Comparison of ENCODE assay signal across 8 cellular contexts in the genomic region with DNA sequence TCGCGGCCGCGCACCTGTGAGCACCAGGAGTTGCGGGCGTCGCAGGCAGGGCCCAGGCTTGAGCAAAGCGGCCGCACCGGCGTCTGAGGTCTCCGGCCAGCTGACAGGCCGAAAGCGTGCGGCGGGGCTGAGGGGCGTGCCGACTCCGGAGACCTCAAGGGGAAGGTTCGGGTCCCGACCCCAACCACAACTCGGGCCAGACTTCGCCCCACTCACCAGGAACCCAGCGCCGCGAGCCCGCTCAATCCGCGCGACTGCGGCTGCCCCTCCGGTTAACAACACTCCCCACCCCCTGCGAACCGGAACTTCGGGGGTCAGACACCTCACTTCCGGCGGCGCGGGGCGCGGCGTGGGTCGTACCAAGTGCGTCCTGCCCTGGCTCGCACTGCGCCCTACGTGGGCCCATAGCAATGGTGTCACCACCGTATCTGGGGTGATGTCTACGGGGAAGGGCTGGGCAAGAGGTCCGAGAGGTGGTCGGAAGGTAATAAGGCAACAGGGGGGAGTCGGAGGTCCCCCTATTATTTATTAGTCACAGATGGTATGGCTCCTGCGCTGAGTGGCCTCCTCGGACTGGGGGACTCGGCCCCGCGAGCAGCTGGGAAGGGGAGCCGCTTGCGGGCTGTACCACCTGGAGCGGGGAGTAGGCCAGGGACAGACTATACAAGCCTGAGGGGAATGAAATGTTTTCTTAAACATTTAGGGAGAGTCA. TPM values are rescaled to one million over a fixed set of nuclear protein-coding genes. Genes with fewer than 3 reads are reported as not detected.
DNase-seq lines count a peak whose midpoint lies in the region; ATAC-seq and TF ChIP-seq lines count a peak whose summit lies in the region.

Gene SYVN1, minus strand, starts transcription at position 280 of the 712 bp plus-strand sequence. CDS start 918 bp downstream, outside the sequence.

- peak within 1 kb of the TSS; percentile 97 to 99 (median 98) for H3K4me3 Mint-ChIP-seq in IgD-negative memory B cell
- H3K4me3 Mint-ChIP-seq in activated T-cell treated with anti-CD3 and anti-CD28 coated beads, Interleukin-2, amount 50 U/mL, for 24 hours: peak within 1 kb of the TSS; percentile 97

- no peaks in the 10 kb centered on the region for H3K9me3 Mint-ChIP-seq in IgD-negative memory B cell
- no peaks in the 10 kb centered on the region for H3K9me3 Mint-ChIP-seq in activated T-cell treated with anti-CD3 and anti-CD28 coated beads, Interleukin-2, amount 50 U/mL, for 24 hours

- H3K27ac Mint-ChIP-seq in IgD-negative memory B cell: peak within 1 kb of the TSS; percentile 99 to 100 (median 99)
- H3K27ac Mint-ChIP-seq in activated T-cell treated with anti-CD3 and anti-CD28 coated beads, Interleukin-2, amount 50 U/mL, for 24 hours: peak within 1 kb of the TSS; percentile 99

- ATAC-seq in GM21576 (IDR thresholded peaks at IDR 0.05; ENCODE audit: unreplicated experiment) (peak; percentile 44), esophagus mucosa (peak; percentile 83)

- no peaks in the 10 kb centered on the region for H3K27me3 Mint-ChIP-seq in IgD-negative memory B cell
- H3K27me3 Mint-ChIP-seq in activated T-cell treated with anti-CD3 and anti-CD28 coated beads, Interleukin-2, amount 50 U/mL, for 24 hours: no peaks in the 10 kb centered on the region

- H3K36me3 Mint-ChIP-seq in IgD-negative memory B cell: peaks cover 14% of the 10 kb centered on the region
- peaks cover 60% of the 10 kb centered on the region for H3K36me3 Mint-ChIP-seq in activated T-cell treated with anti-CD3 and anti-CD28 coated beads, Interleukin-2, amount 50 U/mL, for 24 hours (ENCODE audit: low read depth)

- H3K4me1 Mint-ChIP-seq in IgD-negative memory B cell: peaks cover 35 to 37% (median 37%) of the 10 kb centered on the region in 3 donors
- peaks cover 33% of the 10 kb centered on the region for H3K4me1 Mint-ChIP-seq in activated T-cell treated with anti-CD3 and anti-CD28 coated beads, Interleukin-2, amount 50 U/mL, for 24 hours (ENCODE audit: low read depth)

- DNase-seq in DMS 273 treated with DMSO at 0.1 percent for 48 hours (lab: John Stamatoyannopoulos, UW) (peak; percentile 63), myocyte (ENCODE audit: low read depth) (peak; percentile 93)
- DNase-seq in activated T-cell treated with anti-CD3 and anti-CD28 coated beads, Interleukin-2, amount 50 U/mL, for 24 hours: peak; percentile 97
- peak; percentile 82 for DNase-seq in stimulated activated CD8-positive, alpha-beta memory T cell treated with anti-CD3 and anti-CD28 coated beads, Interleukin-7, amount 100 ng/mL, for 48 hours (ENCODE audit: extremely low read depth in 1 of 2, low read depth in 1 of 2)

TF ChIP-seq in PFSK-1, 5 proteins besides CTCF, POLR2A, EP300 and RAD21:
- peak; percentile 87; the same call in 1 of the 2 replicates for TF ChIP-seq SIN3A (IDR thresholded peaks at IDR 0.05; ENCODE audit: borderline replicate concordance, insufficient read depth, low read length)
- TF ChIP-seq TAF1 (IDR thresholded peaks at IDR 0.05; ENCODE audit: borderline replicate concordance, insufficient read depth, low read length): 0 out of 2 replicates have a peak, but pooled peaks have one; percentile 34
- TF ChIP-seq, protein P1, sequence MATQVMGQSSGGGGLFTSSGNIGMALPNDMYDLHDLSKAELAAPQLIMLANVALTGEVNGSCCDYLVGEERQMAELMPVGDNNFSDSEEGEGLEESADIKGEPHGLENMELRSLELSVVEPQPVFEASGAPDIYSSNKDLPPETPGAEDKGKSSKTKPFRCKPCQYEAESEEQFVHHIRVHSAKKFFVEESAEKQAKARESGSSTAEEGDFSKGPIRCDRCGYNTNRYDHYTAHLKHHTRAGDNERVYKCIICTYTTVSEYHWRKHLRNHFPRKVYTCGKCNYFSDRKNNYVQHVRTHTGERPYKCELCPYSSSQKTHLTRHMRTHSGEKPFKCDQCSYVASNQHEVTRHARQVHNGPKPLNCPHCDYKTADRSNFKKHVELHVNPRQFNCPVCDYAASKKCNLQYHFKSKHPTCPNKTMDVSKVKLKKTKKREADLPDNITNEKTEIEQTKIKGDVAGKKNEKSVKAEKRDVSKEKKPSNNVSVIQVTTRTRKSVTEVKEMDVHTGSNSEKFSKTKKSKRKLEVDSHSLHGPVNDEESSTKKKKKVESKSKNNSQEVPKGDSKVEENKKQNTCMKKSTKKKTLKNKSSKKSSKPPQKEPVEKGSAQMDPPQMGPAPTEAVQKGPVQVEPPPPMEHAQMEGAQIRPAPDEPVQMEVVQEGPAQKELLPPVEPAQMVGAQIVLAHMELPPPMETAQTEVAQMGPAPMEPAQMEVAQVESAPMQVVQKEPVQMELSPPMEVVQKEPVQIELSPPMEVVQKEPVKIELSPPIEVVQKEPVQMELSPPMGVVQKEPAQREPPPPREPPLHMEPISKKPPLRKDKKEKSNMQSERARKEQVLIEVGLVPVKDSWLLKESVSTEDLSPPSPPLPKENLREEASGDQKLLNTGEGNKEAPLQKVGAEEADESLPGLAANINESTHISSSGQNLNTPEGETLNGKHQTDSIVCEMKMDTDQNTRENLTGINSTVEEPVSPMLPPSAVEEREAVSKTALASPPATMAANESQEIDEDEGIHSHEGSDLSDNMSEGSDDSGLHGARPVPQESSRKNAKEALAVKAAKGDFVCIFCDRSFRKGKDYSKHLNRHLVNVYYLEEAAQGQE (IDR thresholded peaks at IDR 0.05; ENCODE audit: insufficient read depth in 1 of 2, low read depth in 2 of 2, low read length in 2 of 2): no peak
- TF ChIP-seq POLR2AphosphoS5 (IDR thresholded peaks at IDR 0.05; ENCODE audit: low read depth, low read length): peak; percentile 64
- TF ChIP-seq FOXP2 (optimal IDR thresholded peaks at IDR 0.05; ENCODE audit: borderline replicate concordance, extremely low read depth, extremely low read length, insufficient read depth): peak; percentile 88

RNA-seq across cellular contexts. Expression of gene SYVN1, which starts in this region (rescaled TPM):
- polyA plus RNA-seq in IgD-negative memory B cell: 61.2 TPM
- polyA plus RNA-seq in PFSK-1 (2012; ENCODE audit: insufficient read length, low read depth): 48.7 TPM
- total RNA-seq in esophagus mucosa (28.1 TPM), myocyte (25.1 and 29.2 TPM in 2 replicates)
- polyA plus RNA-seq in myocyte (2012): 50.1 TPM

Comparison
In these comparisons a context has a peak if more than half of its experiments do, and no peak if none do; other contexts are left out.
1. Peak in every context shown above with its lines: DNase-seq and ATAC-seq.